8 cellular contexts compared by ENCODE assay signal in genomic region chr10:72364239-72364777, GRCh38. TPM values are rescaled to one million over a fixed set of nuclear protein-coding genes. Genes with fewer than 3 reads are reported as not detected.
DNase-seq lines count a peak whose midpoint lies in the region; ATAC-seq, FAIRE-seq and TF ChIP-seq lines count a peak whose summit lies in the region.

No MANE protein-coding gene starts in this region.

- POLR2A ChIA-PET in CD4-positive, alpha-beta memory T cell (lab: Charles Lee; ENCODE audit: partially characterized antibody), result interaction anchor here (1.0 to 2.4 kb wide), 8 partner anchors 9 to 731 kb away, joined by 3 to 14 read pairs (median 6); partner anchors contain the start of genes DNAJB12 and MICU1

- no peaks in the 10 kb centered on the region for H3K27me3 ChIP-seq in CD4-positive, alpha-beta memory T cell (ENCODE audit: insufficient read depth, low read length)

- no peaks in the 10 kb centered on the region for H3K36me3 ChIP-seq in CD4-positive, alpha-beta memory T cell (ENCODE audit: insufficient read depth, low read length)

- H3K4me1 Mint-ChIP-seq in CD4-positive, alpha-beta memory T cell, result peaks cover 8 to 40% (median 24%) of the 10 kb centered on the region in 4 donors
- H3K4me1 Mint-ChIP-seq in effector memory CD8-positive, alpha-beta T cell (ENCODE audit: low read depth in 2 of 2), result peaks cover 26 to 29% of the 10 kb centered on the region in 2 donors
- H3K4me1 Mint-ChIP-seq in mesothelial cell of epicardium, result peaks cover 7% of the 10 kb centered on the region

- TF ChIP-seq CTCF in mesothelial cell of epicardium (IDR thresholded peaks at IDR 0.05; ENCODE audit: unreplicated experiment), result peak; percentile 84

- H3K27me3 Mint-ChIP-seq in CD4-positive, alpha-beta memory T cell, result no peaks in the 10 kb centered on the region
- H3K27me3 Mint-ChIP-seq in effector memory CD8-positive, alpha-beta T cell, result no peaks in the 10 kb centered on the region
- H3K27me3 Mint-ChIP-seq in mesothelial cell of epicardium (ENCODE audit: low read depth), result no peaks in the 10 kb centered on the region

- H3K4me3 ChIP-seq in CD4-positive, alpha-beta memory T cell (ENCODE audit: low read length in 2 of 2), result peak overlapping the region in 1 of 2 donors; percentile 31

- intact Hi-C loops in CD4-positive, alpha-beta memory T cell (cut with micrococcal nuclease), result loop anchor here (1.0 to 10.0 kb wide), 6 partner anchors 262 to 1130 kb away; partner anchors contain the start of genes MCU, MICU1 and PPP3CB

- FAIRE-seq in HTR-8/SVneo (lab: Jason Lieb, UNC), result peak; percentile 79

- peak; percentile 90 for ATAC-seq in GM19395 (IDR thresholded peaks at IDR 0.05; ENCODE audit: unreplicated experiment)
- ATAC-seq in effector memory CD8-positive, alpha-beta T cell (replicated peaks), result peak; percentile 99

- CTCF ChIA-PET in CD4-positive, alpha-beta memory T cell (lab: Charles Lee; ENCODE audit: partially characterized antibody), result interaction anchor here (0.7 to 4.3 kb wide), 25 partner anchors 10 to 796 kb away, joined by 3 to 110 read pairs (median 5); partner anchors contain the start of gene DNAJB12

- peak overlapping the region in 6 of 8 donors; percentile 5 to 64 (median 44) for H3K4me3 Mint-ChIP-seq in CD4-positive, alpha-beta memory T cell
- H3K4me3 Mint-ChIP-seq in effector memory CD8-positive, alpha-beta T cell, result peak overlapping the region in 1 of 2 donors; percentile 34
- no peak overlapping the region for H3K4me3 Mint-ChIP-seq in mesothelial cell of epicardium

- H3K27ac ChIP-seq in CD4-positive, alpha-beta memory T cell (ENCODE audit: low read depth, low read length), result peak overlapping the region; percentile 43

- peak overlapping the region; percentile 56 to 92 (median 87) for H3K27ac Mint-ChIP-seq in CD4-positive, alpha-beta memory T cell
- H3K27ac Mint-ChIP-seq in effector memory CD8-positive, alpha-beta T cell, result peak overlapping the region in 1 of 2 donors; percentile 21
- peak overlapping the region; percentile 68 for H3K27ac Mint-ChIP-seq in mesothelial cell of epicardium

- no peaks in the 10 kb centered on the region for H3K9me3 Mint-ChIP-seq in CD4-positive, alpha-beta memory T cell
- H3K9me3 Mint-ChIP-seq in effector memory CD8-positive, alpha-beta T cell, result no peaks in the 10 kb centered on the region
- H3K9me3 Mint-ChIP-seq in mesothelial cell of epicardium, result no peaks in the 10 kb centered on the region

- no peaks in the 10 kb centered on the region for H3K9me3 ChIP-seq in CD4-positive, alpha-beta memory T cell (ENCODE audit: control insufficient read depth in 1 of 2, low read length in 2 of 2)

- H3K36me3 Mint-ChIP-seq in CD4-positive, alpha-beta memory T cell, result peaks cover 0 to 6% of the 10 kb centered on the region in 2 donors
- H3K36me3 Mint-ChIP-seq in effector memory CD8-positive, alpha-beta T cell (ENCODE audit: insufficient read depth), result peaks cover 3% of the 10 kb centered on the region
- H3K36me3 Mint-ChIP-seq in mesothelial cell of epicardium, result peaks cover 22% of the 10 kb centered on the region

- peaks cover 22% of the 10 kb centered on the region for H3K4me1 ChIP-seq in CD4-positive, alpha-beta memory T cell (ENCODE audit: insufficient read depth, low read length)

- peak; percentile 85 to 87 (median 86) for DNase-seq in CD4-positive, alpha-beta memory T cell
- peak; percentile 92 for DNase-seq in HTR-8/SVneo (ENCODE audit: insufficient read length, low spot score)
- DNase-seq in NK-92 treated with Interleukin-12 subunit alpha and Interleukin-12 subunit beta, amount 100 ng/mL, for 24 hours (lab: John Stamatoyannopoulos, UW), result peak; percentile 65
- peak; percentile 65 to 71 for DNase-seq in activated CD8-positive, alpha-beta memory T cell treated with anti-CD3 and anti-CD28 coated beads for 1 hour (ENCODE audit: extremely low read depth in 1 of 2, low read depth in 1 of 2)
- peak; percentile 84 to 91 (median 85) for DNase-seq in effector memory CD8-positive, alpha-beta T cell
- peak; percentile 80 to 94 for DNase-seq in mesothelial cell of epicardium (ENCODE audit: low spot score in 2 of 2, unreplicated experiment in 2 of 2)
- DNase-seq in stimulated activated CD8-positive, alpha-beta memory T cell treated with anti-CD3 and anti-CD28 coated beads, Interleukin-15, amount 100 ng/mL, for 4 hours (ENCODE audit: low read depth in 2 of 2), result peak; percentile 57 to 66

RNA-seq across cellular contexts. Expression of gene DNAJB12, which starts 9.6 kb away (rescaled TPM):
- total RNA-seq in CD4-positive, alpha-beta memory T cell, result 10 to 100 TPM; 26.3 to 26.7 TPM
- polyA plus RNA-seq in CD4-positive, alpha-beta memory T cell, result 10 to 100 TPM; 13.4 to 26.2 TPM
- 31.4 to 35.3 TPM (median 32.1 TPM) in 3 replicates for total RNA-seq in mesothelial cell of epicardium
